Comparison of ENCODE assay signal across 18 cellular contexts in the genomic region with DNA sequence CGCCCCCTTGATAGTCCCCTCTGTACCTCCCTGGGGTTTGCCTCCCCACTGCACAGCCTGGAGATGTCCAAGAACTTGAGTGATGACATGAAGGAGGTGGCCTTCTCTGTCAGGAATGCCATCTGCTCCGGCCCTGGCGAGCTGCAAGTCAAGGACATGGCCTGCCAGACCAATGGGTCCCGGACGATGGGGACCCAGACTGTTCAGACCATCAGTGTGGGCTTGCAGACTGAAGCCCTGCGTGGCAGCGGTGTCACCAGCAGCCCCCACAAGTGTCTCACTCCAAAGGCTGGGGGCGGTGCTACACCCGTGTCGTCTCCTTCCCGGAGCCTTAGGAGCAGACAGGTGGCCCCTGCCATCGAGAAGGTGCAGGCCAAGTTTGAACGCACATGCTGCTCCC.
"Had no signal": no experiment of that assay in that cellular context is flagged by ENCODE, and none has a peak within 500 bp of the region (broad histone marks: within the 10 kb centered on the region; RNA-seq: fewer than 3 reads in every experiment).

No MANE protein-coding gene starts in this region.

- H3K9me3 ChIP-seq: esophagus squamous epithelium, gastrocnemius medialis, heart right ventricle, left lung, lower lobe of right lung, mucosa of descending colon had no signal

- H3K27me3 ChIP-seq: dorsolateral prefrontal cortex, esophagus squamous epithelium, gastrocnemius medialis, heart right ventricle, left lung had no signal

- DNase-seq: dermis blood vessel endothelial cell; dorsolateral prefrontal cortex; effector CD4-positive, alpha-beta T cell; effector memory CD4-positive, alpha-beta T cell; esophagus squamous epithelium; foreskin fibroblast; foreskin melanocyte; gastrocnemius medialis; glutamatergic neuron; heart right ventricle; hippocampal formation; left cardiac atrium; left ventricle myocardium superior; lower lobe of right lung; mesenchymal stem cell; mucosa of descending colon had no signal

- H3K4me1 ChIP-seq: esophagus squamous epithelium, gastrocnemius medialis, lower lobe of right lung had no signal

- H3K4me3 ChIP-seq: coronary artery, dorsolateral prefrontal cortex, esophagus squamous epithelium, gastrocnemius medialis, heart right ventricle, left lung, lower lobe of right lung, mucosa of descending colon had no signal

- H3K36me3 ChIP-seq: gastrocnemius medialis, left lung, lower lobe of right lung had no signal

- ATAC-seq: gastrocnemius medialis, left cardiac atrium, left lung, left ventricle myocardium superior, lower lobe of right lung, mucosa of descending colon had no signal

- H3K27ac ChIP-seq: coronary artery, esophagus squamous epithelium, gastrocnemius medialis, heart right ventricle, left lung, lower lobe of right lung had no signal
